Comparison of ENCODE assay signal across 11 cellular contexts in the genomic region with DNA sequence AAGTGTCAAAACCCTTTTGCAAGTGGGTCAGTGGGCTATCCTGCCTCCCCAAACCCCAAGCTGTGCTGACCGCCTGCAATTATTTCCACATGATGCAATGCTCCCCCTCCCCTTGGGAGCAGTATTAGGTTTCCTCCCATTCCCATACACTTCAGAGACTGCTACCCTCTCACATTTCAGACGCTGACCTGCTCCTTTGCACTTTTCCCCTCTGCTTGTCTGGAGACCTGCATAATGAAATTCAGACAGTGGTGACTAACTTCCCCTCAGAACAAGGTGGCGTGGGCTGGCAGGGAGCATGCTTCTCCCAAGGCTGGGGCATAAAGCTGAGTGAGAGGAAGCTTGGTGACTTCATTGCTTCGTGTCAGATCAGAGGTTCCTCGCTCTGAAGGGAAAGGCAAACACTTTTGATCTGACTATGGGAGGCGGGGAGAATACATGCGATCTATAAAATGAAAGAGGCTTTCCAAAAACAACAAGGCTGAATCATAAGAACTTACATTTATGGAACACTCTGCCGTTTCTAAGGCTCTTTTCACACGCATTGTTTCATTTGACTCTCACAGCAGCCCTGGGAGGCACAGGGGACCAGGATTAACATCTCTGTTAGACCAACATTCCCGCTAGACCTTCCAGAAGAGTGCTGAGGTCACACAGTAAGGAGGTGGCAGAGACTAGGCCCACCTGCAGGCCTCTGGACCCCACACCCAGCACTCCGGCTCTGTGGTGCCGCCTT. TPM values are rescaled to one million over a fixed set of nuclear protein-coding genes. Genes with fewer than 3 reads are reported as not detected.
A peak's percentile ranks its signal among the peaks of the same experiment; 100 is the strongest.
DNase-seq lines count a peak whose midpoint lies in the region; ATAC-seq lines count a peak whose summit lies in the region.
"Had no signal": no experiment of that assay in that cellular context is flagged by ENCODE, and none has a peak within 500 bp of the region (broad histone marks: within the 10 kb centered on the region; RNA-seq: fewer than 3 reads in every experiment).

No MANE protein-coding gene starts in this region.

- H3K27me3 Mint-ChIP-seq in activated CD4-positive, alpha-beta T cell treated with anti-CD3 and anti-CD28 coated beads for 36 hours, result peaks cover 16% of the 10 kb centered on the region
- peaks cover 2% of the 10 kb centered on the region for H3K27me3 Mint-ChIP-seq in activated CD4-positive, alpha-beta memory T cell treated with anti-CD3 and anti-CD28 coated beads, Interleukin-2, amount 10 ng/mL, durations not matched to agents 7 days and 5 days
- H3K27me3 Mint-ChIP-seq in CD4-positive, alpha-beta memory T cell, result peaks cover 6 to 17% of the 10 kb centered on the region in 2 donors

- H3K4me1 Mint-ChIP-seq in activated CD4-positive, alpha-beta T cell treated with anti-CD3 and anti-CD28 coated beads for 36 hours, result peaks cover 16% of the 10 kb centered on the region
- H3K4me1 Mint-ChIP-seq in activated CD4-positive, alpha-beta memory T cell treated with anti-CD3 and anti-CD28 coated beads, Interleukin-2, amount 10 ng/mL, durations not matched to agents 7 days and 5 days, result peaks cover 43% of the 10 kb centered on the region
- peaks cover 0 to 8% (median 5%) of the 10 kb centered on the region in 4 donors for H3K4me1 Mint-ChIP-seq in CD4-positive, alpha-beta memory T cell
- H3K4me1 Mint-ChIP-seq: central memory CD8-positive, alpha-beta T cell had no signal

- H3K27ac Mint-ChIP-seq in activated CD4-positive, alpha-beta T cell treated with anti-CD3 and anti-CD28 coated beads for 36 hours, result peak overlapping the region; percentile 56
- H3K27ac Mint-ChIP-seq in activated CD4-positive, alpha-beta memory T cell treated with anti-CD3 and anti-CD28 coated beads, Interleukin-2, amount 10 ng/mL, durations not matched to agents 7 days and 5 days, result peak overlapping the region; percentile 64
- H3K27ac Mint-ChIP-seq in CD4-positive, alpha-beta memory T cell, result no peak overlapping the region

- intact Hi-C loops in activated CD4-positive, alpha-beta T cell treated with anti-CD3 and anti-CD28 coated beads for 36 hours (cut with DNase I, micrococcal nuclease), result no loop called here
- intact Hi-C loops in CD4-positive, alpha-beta memory T cell (cut with micrococcal nuclease), result no loop called here

- no peaks in the 10 kb centered on the region for H3K9me3 ChIP-seq in CD4-positive, alpha-beta memory T cell (ENCODE audit: control insufficient read depth in 1 of 2, low read length in 2 of 2)

- H3K4me3 Mint-ChIP-seq in activated CD4-positive, alpha-beta T cell treated with anti-CD3 and anti-CD28 coated beads for 36 hours, result no peak overlapping the region
- H3K4me3 Mint-ChIP-seq in activated CD4-positive, alpha-beta memory T cell treated with anti-CD3 and anti-CD28 coated beads, Interleukin-2, amount 10 ng/mL, durations not matched to agents 7 days and 5 days, result no peak overlapping the region
- no peak overlapping the region for H3K4me3 Mint-ChIP-seq in CD4-positive, alpha-beta memory T cell
- H3K4me3 Mint-ChIP-seq: central memory CD8-positive, alpha-beta T cell had no signal

- CTCF ChIA-PET in activated CD4-positive, alpha-beta T cell treated with anti-CD3 and anti-CD28 coated beads for 36 hours (lab: Charles Lee), result interaction anchor here (0.6 kb wide), 2 partner anchors 791 to 1329 kb away, joined by 3 read pairs; no protein-coding TSS in a partner anchor
- CTCF ChIA-PET in activated CD4-positive, alpha-beta memory T cell treated with anti-CD3 and anti-CD28 coated beads, Interleukin-2, amount 10 ng/mL, durations not matched to agents 7 days and 5 days (lab: Charles Lee), result no interaction called here
- CTCF ChIA-PET in CD4-positive, alpha-beta memory T cell (lab: Charles Lee; ENCODE audit: partially characterized antibody), result no interaction called here

- ATAC-seq in activated CD4-positive, alpha-beta T cell treated with anti-CD3 and anti-CD28 coated beads for 36 hours, result peak; percentile 99
- no peak for ATAC-seq in GM19328 (IDR thresholded peaks at IDR 0.05; ENCODE audit: unreplicated experiment)
- ATAC-seq in HG02973 (IDR thresholded peaks at IDR 0.05; ENCODE audit: unreplicated experiment), result no peak

- H3K4me3 ChIP-seq in CD4-positive, alpha-beta memory T cell (ENCODE audit: low read length in 2 of 2), result no peak overlapping the region

- H3K36me3 ChIP-seq in CD4-positive, alpha-beta memory T cell (ENCODE audit: insufficient read depth, low read length), result no peaks in the 10 kb centered on the region

- POLR2A ChIA-PET in activated CD4-positive, alpha-beta T cell treated with anti-CD3 and anti-CD28 coated beads for 36 hours (lab: Charles Lee), result no interaction called here
- POLR2A ChIA-PET in activated CD4-positive, alpha-beta memory T cell treated with anti-CD3 and anti-CD28 coated beads, Interleukin-2, amount 10 ng/mL, durations not matched to agents 7 days and 5 days (lab: Charles Lee), result no interaction called here
- POLR2A ChIA-PET in CD4-positive, alpha-beta memory T cell (lab: Charles Lee; ENCODE audit: partially characterized antibody), result no interaction called here

- no peaks in the 10 kb centered on the region for H3K27me3 ChIP-seq in CD4-positive, alpha-beta memory T cell (ENCODE audit: insufficient read depth, low read length)

- DNase-seq in activated CD4-positive, alpha-beta T cell treated with anti-CD3 and anti-CD28 coated beads for 36 hours, result peak; percentile 83
- DNase-seq in activated CD4-positive, alpha-beta T cell treated with anti-CD3 and anti-CD28 coated beads for 4 hours, result no peak
- DNase-seq in activated CD4-positive, alpha-beta memory T cell treated with anti-CD3 and anti-CD28 coated beads, Interleukin-2, amount 10 ng/mL, durations not matched to agents 7 days and 5 days, result no peak
- peak; percentile 94 for DNase-seq in iris pigment epithelial cell (ENCODE audit: low read depth)
- DNase-seq in stimulated activated CD4-positive, alpha-beta T cell treated with anti-CD3 and anti-CD28 coated beads, TNF-alpha, amount 100 ng/mL, for 24 hours (ENCODE audit: low read depth in 3 of 3), result peak in 2 of 3 experiments; percentile 3 to 29
- DNase-seq in CD4-positive, alpha-beta memory T cell, result no peak
- DNase-seq: midbrain, SIG-M5 had no signal

- H3K27ac ChIP-seq in CD4-positive, alpha-beta memory T cell (ENCODE audit: low read depth, low read length), result no peak overlapping the region

- no peaks in the 10 kb centered on the region for H3K36me3 Mint-ChIP-seq in activated CD4-positive, alpha-beta T cell treated with anti-CD3 and anti-CD28 coated beads for 36 hours (ENCODE audit: low read depth)
- no peaks in the 10 kb centered on the region for H3K36me3 Mint-ChIP-seq in activated CD4-positive, alpha-beta memory T cell treated with anti-CD3 and anti-CD28 coated beads, Interleukin-2, amount 10 ng/mL, durations not matched to agents 7 days and 5 days (ENCODE audit: low read depth)
- H3K36me3 Mint-ChIP-seq in CD4-positive, alpha-beta memory T cell, result no peaks in the 10 kb centered on the region

- H3K9me3 Mint-ChIP-seq in activated CD4-positive, alpha-beta T cell treated with anti-CD3 and anti-CD28 coated beads for 36 hours (ENCODE audit: low read depth), result no peaks in the 10 kb centered on the region
- no peaks in the 10 kb centered on the region for H3K9me3 Mint-ChIP-seq in activated CD4-positive, alpha-beta memory T cell treated with anti-CD3 and anti-CD28 coated beads, Interleukin-2, amount 10 ng/mL, durations not matched to agents 7 days and 5 days
- peaks cover 0 to 4% (median 0%) of the 10 kb centered on the region in 8 donors for H3K9me3 Mint-ChIP-seq in CD4-positive, alpha-beta memory T cell
- H3K9me3 Mint-ChIP-seq: central memory CD8-positive, alpha-beta T cell had no signal

- H3K4me1 ChIP-seq in CD4-positive, alpha-beta memory T cell (ENCODE audit: insufficient read depth, low read length), result no peaks in the 10 kb centered on the region

RNA-seq across cellular contexts. Expression of gene ROR1, which starts 27.5 kb away (rescaled TPM):
- under 1 TPM in 1 of 2 experiments, not detected in 1; 0.21 TPM for total RNA-seq in activated CD4-positive, alpha-beta T cell treated with anti-CD3 and anti-CD28 coated beads for 36 hours
- under 1 TPM in 1 of 2 experiments, not detected in 1; 0.10 TPM for total RNA-seq in activated CD4-positive, alpha-beta memory T cell treated with anti-CD3 and anti-CD28 coated beads, Interleukin-2, amount 10 ng/mL, durations not matched to agents 7 days and 5 days
- not detected for total RNA-seq in CD4-positive, alpha-beta memory T cell
- polyA plus RNA-seq in CD4-positive, alpha-beta memory T cell, result not detected

Comparison
In these comparisons a context has a peak if more than half of its experiments do, and no peak if none do; other contexts are left out.
1. DNase-seq: peak in activated CD4-positive, alpha-beta T cell treated with anti-CD3 and anti-CD28 coated beads for 36 hours (single experiment), iris pigment epithelial cell (single experiment) and stimulated activated CD4-positive, alpha-beta T cell treated with anti-CD3 and anti-CD28 coated beads, TNF-alpha, amount 100 ng/mL, for 24 hours (2 of 3); none in activated CD4-positive, alpha-beta T cell treated with anti-CD3 and anti-CD28 coated beads for 4 hours (0 of 2), activated CD4-positive, alpha-beta memory T cell treated with anti-CD3 and anti-CD28 coated beads, Interleukin-2, amount 10 ng/mL, durations not matched to agents 7 days and 5 days (single experiment) and CD4-positive, alpha-beta memory T cell (0 of 5).
2. H3K27ac Mint-ChIP-seq: peak in activated CD4-positive, alpha-beta T cell treated with anti-CD3 and anti-CD28 coated beads for 36 hours (single experiment) and activated CD4-positive, alpha-beta memory T cell treated with anti-CD3 and anti-CD28 coated beads, Interleukin-2, amount 10 ng/mL, durations not matched to agents 7 days and 5 days (single experiment); none in CD4-positive, alpha-beta memory T cell (0 of 7).